Comparison of ENCODE assay signal across 23 cellular contexts in genomic region chr6:132443206-132443605, GRCh38. TPM values are rescaled to one million over a fixed set of nuclear protein-coding genes. Genes with fewer than 3 reads are reported as not detected.
DNase-seq lines count a peak whose midpoint lies in the region; TF ChIP-seq lines count a peak whose summit lies in the region.
"Had no signal": no experiment of that assay in that cellular context is flagged by ENCODE, and none has a peak within 500 bp of the region (broad histone marks: within the 10 kb centered on the region; RNA-seq: fewer than 3 reads in every experiment).

No MANE protein-coding gene starts in this region.

- no peak overlapping the region for H3K9ac ChIP-seq in SK-N-SH

- CTCF ChIA-PET in SK-N-SH (lab: Yijun Ruan, JAX) = interaction anchor here (1.0 kb wide), 2 partner anchors 9 to 163 kb away, joined by 3 to 4 read pairs; no protein-coding TSS in a partner anchor

- H3K4me3 ChIP-seq in ACC112 (ENCODE audit: low read depth, low read length) (no peak overlapping the region), SK-N-SH (ENCODE audit: low read depth in 2 of 2, low read length in 1 of 2) (no peak overlapping the region), fibroblast of pulmonary artery (replicated peaks; ENCODE audit: low read depth, low read length) (no peak overlapping the region)
- H3K4me3 ChIP-seq: A549, ascending aorta, K562, psoas muscle, thoracic aorta had no signal

- H3K27me3 ChIP-seq in ACC112 (ENCODE audit: insufficient read depth, low read length) (no peaks in the 10 kb centered on the region), SK-N-SH (ENCODE audit: insufficient read depth) (no peaks in the 10 kb centered on the region)
- H3K27me3 ChIP-seq: ascending aorta had no signal

- no peaks in the 10 kb centered on the region for H3K36me3 Mint-ChIP-seq in activated T-cell treated with anti-CD3 and anti-CD28 coated beads, Interleukin-2, amount 50 U/mL, for 24 hours (ENCODE audit: low read depth)
- H3K36me3 Mint-ChIP-seq in osteocyte (ENCODE audit: unreplicated experiment) = peaks cover 6% of the 10 kb centered on the region

- peaks cover 28% of the 10 kb centered on the region for H3F3A ChIP-seq in SK-N-SH (replicated peaks; ENCODE audit: insufficient read depth)

- H4K20me1 ChIP-seq in SK-N-SH (ENCODE audit: insufficient read depth) = no peaks in the 10 kb centered on the region

- H3K27ac Mint-ChIP-seq in activated T-cell treated with anti-CD3 and anti-CD28 coated beads, Interleukin-2, amount 50 U/mL, for 24 hours = no peak overlapping the region
- no peak overlapping the region for H3K27ac Mint-ChIP-seq in osteocyte (ENCODE audit: unreplicated experiment)
- H3K27ac Mint-ChIP-seq: CD4-positive, alpha-beta T cell; T-helper 17 cell had no signal

- TF ChIP-seq EP300 in SK-N-SH (IDR thresholded peaks at IDR 0.05; ENCODE audit: borderline replicate concordance in 1 of 2, low read depth in 1 of 2, low read length in 1 of 2) = no peak

- DNase-seq in HCEC 1CT = peak; percentile 26
- no peak for DNase-seq in SK-N-SH
- peak; percentile 26 for DNase-seq in fibroblast of pulmonary artery (ENCODE audit: low read depth)
- DNase-seq in activated T-cell treated with anti-CD3 and anti-CD28 coated beads, Interleukin-2, amount 50 U/mL, for 24 hours = no peak
- no peak for DNase-seq in stimulated activated CD4-positive, alpha-beta T cell treated with anti-CD3 and anti-CD28 coated beads, Interleukin-15, amount 100 ng/mL, for 24 hours
- DNase-seq in osteocyte (ENCODE audit: extremely low spot score, unreplicated experiment) = no peak
- no peak for DNase-seq in NCI-H1417 (lab: John Stamatoyannopoulos, UW)
- DNase-seq: activated CD4-positive, alpha-beta T cell treated with anti-CD3 and anti-CD28 coated beads, Interleukin-2, amount 50 U/mL, for 48 hours; activated naive CD4-positive, alpha-beta T cell; CD4-positive, alpha-beta T cell; DMS53; left cardiac atrium; midbrain; NCI-H2081 treated with DMSO at 0.1 percent for 48 hours; NCI-H526 treated with DMSO at 0.1 percent for 48 hours; psoas muscle; SHP77; T-helper 17 cell had no signal

- no peaks in the 10 kb centered on the region for H3K79me2 ChIP-seq in ACC112 (ENCODE audit: control insufficient read depth, insufficient read depth, low read length, unreplicated experiment)
- no peaks in the 10 kb centered on the region for H3K79me2 ChIP-seq in SK-N-SH (ENCODE audit: insufficient read depth)

- no peak for TF ChIP-seq CTCF in SK-N-SH (IDR thresholded peaks at IDR 0.05)
- TF ChIP-seq CTCF in fibroblast of pulmonary artery (IDR thresholded peaks at IDR 0.05; ENCODE audit: low read length, missing control alignments) = no peak
- TF ChIP-seq CTCF in osteocyte (IDR thresholded peaks at IDR 0.05) = no peak

- H3K4me3 Mint-ChIP-seq in activated T-cell treated with anti-CD3 and anti-CD28 coated beads, Interleukin-2, amount 50 U/mL, for 24 hours = no peak overlapping the region
- H3K4me3 Mint-ChIP-seq in osteocyte (ENCODE audit: unreplicated experiment) = no peak overlapping the region
- H3K4me3 Mint-ChIP-seq: CD4-positive, alpha-beta T cell; T-helper 17 cell had no signal

- H3K9me3 ChIP-seq in SK-N-SH = 0 out of 2 replicates have a peak, but pooled peaks cover 7% of the 10 kb centered on the region

- H3K9me2 ChIP-seq in SK-N-SH = no peaks in the 10 kb centered on the region

- H3K9me3 Mint-ChIP-seq in activated T-cell treated with anti-CD3 and anti-CD28 coated beads, Interleukin-2, amount 50 U/mL, for 24 hours = peaks cover 27% of the 10 kb centered on the region
- H3K9me3 Mint-ChIP-seq in osteocyte (ENCODE audit: unreplicated experiment) = peaks cover 21% of the 10 kb centered on the region

- H3K36me3 ChIP-seq in ACC112 (ENCODE audit: insufficient read depth, low read length) (peaks cover 12% of the 10 kb centered on the region), SK-N-SH (replicated peaks in 1 of 2; ENCODE audit: control insufficient read depth in 1 of 2, insufficient read depth in 2 of 2, low read length in 1 of 2) (peaks cover 0 to 17% of the 10 kb centered on the region in 2 experiments)
- H3K36me3 ChIP-seq: ascending aorta, thoracic aorta had no signal

- no peak for TF ChIP-seq RAD21 in SK-N-SH (IDR thresholded peaks at IDR 0.05; ENCODE audit: low read length)

- no peak overlapping the region for H3K4me2 ChIP-seq in SK-N-SH
- H3K4me2 ChIP-seq: A549 had no signal

- POLR2A ChIA-PET in SK-N-SH (lab: Yijun Ruan, JAX) = no interaction called here

- H2AFZ ChIP-seq in ACC112 (ENCODE audit: low read length, unreplicated experiment) (no peak overlapping the region), SK-N-SH (ENCODE audit: low read depth) (no peak overlapping the region)

- H3K4me1 ChIP-seq in ACC112 (ENCODE audit: control insufficient read depth, insufficient read depth, low read length, unreplicated experiment) (peaks cover 39% of the 10 kb centered on the region), SK-N-SH (ENCODE audit: control insufficient read depth in 1 of 2, insufficient read depth in 2 of 2, low read depth in 1 of 2, low read length in 1 of 2) (peaks cover 0 to 7% of the 10 kb centered on the region in 2 experiments; a peak in 2 of 4 replicates)
- H3K4me1 ChIP-seq: ascending aorta, psoas muscle had no signal

- H3K27me3 Mint-ChIP-seq in activated T-cell treated with anti-CD3 and anti-CD28 coated beads, Interleukin-2, amount 50 U/mL, for 24 hours = no peaks in the 10 kb centered on the region
- no peaks in the 10 kb centered on the region for H3K27me3 Mint-ChIP-seq in osteocyte (ENCODE audit: unreplicated experiment)
- H3K27me3 Mint-ChIP-seq: CD4-positive, alpha-beta T cell; T-helper 17 cell had no signal

- H3K4me1 Mint-ChIP-seq in activated T-cell treated with anti-CD3 and anti-CD28 coated beads, Interleukin-2, amount 50 U/mL, for 24 hours (ENCODE audit: low read depth) = no peaks in the 10 kb centered on the region
- H3K4me1 Mint-ChIP-seq in osteocyte (ENCODE audit: unreplicated experiment) = peaks cover 31% of the 10 kb centered on the region
- H3K4me1 Mint-ChIP-seq: T-helper 17 cell had no signal

- H3K27ac ChIP-seq in ACC112 (ENCODE audit: low read depth, low read length) = peak overlapping the region; percentile 89
- peak overlapping the region; percentile 83 to 89; a peak in 3 of 4 replicates for H3K27ac ChIP-seq in SK-N-SH (ENCODE audit: low read depth in 2 of 2, low read length in 1 of 2)
- H3K27ac ChIP-seq: A549, ascending aorta, psoas muscle, thoracic aorta had no signal

TF ChIP-seq in SK-N-SH, 30 proteins besides CTCF, POLR2A, EP300 and RAD21:
- TF ChIP-seq GATA2 (CRISPR knock-in tag; IDR thresholded peaks at IDR 0.05) (no peak), TCF12 (IDR thresholded peaks at IDR 0.05) (peak; percentile 37; the same call in 1 of the 2 replicates)
- TF ChIP-seq, protein P1, sequence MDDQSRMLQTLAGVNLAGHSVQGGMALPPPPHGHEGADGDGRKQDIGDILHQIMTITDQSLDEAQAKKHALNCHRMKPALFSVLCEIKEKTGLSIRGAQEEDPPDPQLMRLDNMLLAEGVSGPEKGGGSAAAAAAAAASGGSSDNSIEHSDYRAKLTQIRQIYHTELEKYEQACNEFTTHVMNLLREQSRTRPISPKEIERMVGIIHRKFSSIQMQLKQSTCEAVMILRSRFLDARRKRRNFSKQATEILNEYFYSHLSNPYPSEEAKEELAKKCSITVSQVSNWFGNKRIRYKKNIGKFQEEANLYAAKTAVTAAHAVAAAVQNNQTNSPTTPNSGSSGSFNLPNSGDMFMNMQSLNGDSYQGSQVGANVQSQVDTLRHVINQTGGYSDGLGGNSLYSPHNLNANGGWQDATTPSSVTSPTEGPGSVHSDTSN (IDR thresholded peaks at IDR 0.05) = peak; percentile 2; the same call in 1 of the 2 replicates

RNA-seq across cellular contexts. Expression of gene MOXD1, which starts 41.9 kb away (rescaled TPM):
- 252 and 379 TPM in 2 replicates for polyA plus RNA-seq in SK-N-SH (2012; rRNA removed)
- polyA plus RNA-seq in SK-N-SH (2012; cell fraction: cytosol; rRNA removed) = 385 and 417 TPM in 2 replicates
- 88.2 and 221 TPM in 2 replicates for polyA plus RNA-seq in SK-N-SH (2012; cell fraction: nucleus; rRNA removed)
- total RNA-seq in osteocyte = 8.0 and 8.2 TPM in 2 replicates
- total RNA-seq: CD4-positive, alpha-beta T cell; K562; T-helper 17 cell had no signal
- polyA plus RNA-seq: K562 had no signal

Comparison
In these comparisons a context has a peak if more than half of its experiments do, and no peak if none do; other contexts are left out.
1. DNase-seq: peak in HCEC 1CT (single experiment) and fibroblast of pulmonary artery (single experiment); none in SK-N-SH (single experiment), activated T-cell treated with anti-CD3 and anti-CD28 coated beads, Interleukin-2, amount 50 U/mL, for 24 hours (single experiment), stimulated activated CD4-positive, alpha-beta T cell treated with anti-CD3 and anti-CD28 coated beads, Interleukin-15, amount 100 ng/mL, for 24 hours (single experiment), osteocyte (single experiment) and NCI-H1417 (0 of 3).